ENCODE assay signal across 9 cellular contexts in the genomic region with DNA sequence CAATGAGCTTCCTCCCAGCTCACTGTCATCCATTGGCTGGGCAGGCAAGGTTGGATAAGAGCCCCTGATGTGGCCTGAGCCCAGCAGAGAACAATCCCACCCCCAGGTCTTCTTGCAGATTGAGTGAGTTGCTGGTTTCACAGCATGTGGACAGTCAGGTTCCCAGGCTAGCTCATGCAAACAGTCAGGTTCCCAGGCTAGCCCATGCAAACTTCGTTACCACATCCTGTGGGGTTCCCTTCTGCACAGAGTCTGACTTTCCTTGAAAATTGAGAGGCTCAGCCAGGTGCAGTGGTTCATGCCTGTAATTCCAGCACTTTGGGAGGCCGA.
DNase-seq lines count a peak whose midpoint lies in the region; ATAC-seq and TF ChIP-seq lines count a peak whose summit lies in the region.
"Had no signal": no experiment of that assay in that cellular context is flagged by ENCODE, and none has a peak within 500 bp of the region (broad histone marks: within the 10 kb centered on the region; RNA-seq: fewer than 3 reads in every experiment).

No MANE protein-coding gene starts in this region.

- H3K4me3 ChIP-seq in GM12864 (ENCODE audit: low read depth, low read length) = no peak overlapping the region
- no peak overlapping the region for H3K4me3 ChIP-seq in NB4 (ENCODE audit: low read depth, low read length)

- TF ChIP-seq POLR2A in NB4 (IDR thresholded peaks at IDR 0.05; ENCODE audit: extremely low read depth, insufficient read length) = no peak

- ATAC-seq in GM19455 (IDR thresholded peaks at IDR 0.05; ENCODE audit: unreplicated experiment) (peak; percentile 40), HG02938 (IDR thresholded peaks at IDR 0.05; ENCODE audit: unreplicated experiment) (peak; percentile 29)

- TF ChIP-seq CTCF in GM12864 (IDR thresholded peaks at IDR 0.05; ENCODE audit: low read depth, low read length, missing control alignments) (no peak), NB4 (IDR thresholded peaks at IDR 0.05; ENCODE audit: low read depth, low read length) (no peak)

- DNase-seq in GM12864 (ENCODE audit: low read depth) (peak; percentile 69), NB4 (ENCODE audit: low read depth) (peak; percentile 59), DMS153 (lab: John Stamatoyannopoulos, UW) (no peak), AG08396 (ENCODE audit: low spot score) (no peak)
- DNase-seq in activated naive CD4-positive, alpha-beta T cell treated with anti-CD3 and anti-CD28 coated beads, Interleukin-2, amount 50 U/mL, for 16 hours = no peak
- DNase-seq in activated T-cell treated with anti-CD3 and anti-CD28 coated beads, Interleukin-2, amount 50 U/mL, for 48 hours = no peak
- DNase-seq: activated CD4-positive, alpha-beta memory T cell treated with anti-CD3 and anti-CD28 coated beads, Interleukin-2, amount 10 ng/mL, durations not matched to agents 7 days and 5 days had no signal

Comparison
In these comparisons a context has a peak if more than half of its experiments do, and no peak if none do; other contexts are left out.
1. DNase-seq: peak in GM12864 (single experiment) and NB4 (single experiment); none in activated naive CD4-positive, alpha-beta T cell treated with anti-CD3 and anti-CD28 coated beads, Interleukin-2, amount 50 U/mL, for 16 hours (single experiment), DMS153 (single experiment), activated T-cell treated with anti-CD3 and anti-CD28 coated beads, Interleukin-2, amount 50 U/mL, for 48 hours (0 of 2) and AG08396 (single experiment).